Comparison of ENCODE assay signal across 13 cellular contexts in the genomic region with DNA sequence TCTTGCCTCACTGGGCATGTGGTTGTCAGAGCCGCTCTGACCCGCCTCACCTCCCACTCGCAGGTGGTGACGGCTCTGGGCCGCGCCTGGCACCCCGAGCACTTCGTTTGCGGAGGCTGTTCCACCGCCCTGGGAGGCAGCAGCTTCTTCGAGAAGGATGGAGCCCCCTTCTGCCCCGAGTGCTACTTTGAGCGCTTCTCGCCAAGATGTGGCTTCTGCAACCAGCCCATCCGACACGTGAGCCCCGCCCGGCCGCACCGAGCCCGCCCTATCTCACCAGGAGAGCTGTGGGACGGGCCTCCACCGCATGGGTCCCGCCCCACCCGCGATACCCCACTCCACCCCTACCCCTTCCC. TPM values are rescaled to one million over a fixed set of nuclear protein-coding genes. Genes with fewer than 3 reads are reported as not detected.
DNase-seq lines count a peak whose midpoint lies in the region; ATAC-seq, FAIRE-seq and TF ChIP-seq lines count a peak whose summit lies in the region.
"Had no signal": no experiment of that assay in that cellular context is flagged by ENCODE, and none has a peak within 500 bp of the region (broad histone marks: within the 10 kb centered on the region; RNA-seq: fewer than 3 reads in every experiment).

No MANE protein-coding gene starts in this region.

- H3K27me3 ChIP-seq in lower lobe of right lung (ENCODE audit: low read depth): no peaks in the 10 kb centered on the region
- no peaks in the 10 kb centered on the region for H3K27me3 ChIP-seq in thyroid gland
- H3K27me3 ChIP-seq: tibial nerve had no signal

- H3K27ac Mint-ChIP-seq in activated naive CD8-positive, alpha-beta T cell treated with anti-CD3 and anti-CD28 coated beads for 36 hours: no peak overlapping the region

- TF ChIP-seq CTCF in lower lobe of right lung (IDR thresholded peaks at IDR 0.05): no peak
- no peak for TF ChIP-seq CTCF in thyroid gland (IDR thresholded peaks at IDR 0.05)

- no peak for FAIRE-seq in urothelium cell line (lab: Jason Lieb, UNC)
- FAIRE-seq: frontal cortex had no signal

- H3K9me3 ChIP-seq in lower lobe of right lung (no peaks in the 10 kb centered on the region), thyroid gland (no peaks in the 10 kb centered on the region)
- H3K9me3 ChIP-seq: tibial nerve had no signal

- H3K4me3 Mint-ChIP-seq in activated T-cell treated with anti-CD3 and anti-CD28 coated beads, Interleukin-2, amount 50 U/mL, for 4 hours: peak overlapping the region; percentile 79
- H3K4me3 Mint-ChIP-seq in activated naive CD8-positive, alpha-beta T cell treated with anti-CD3 and anti-CD28 coated beads for 36 hours: peak overlapping the region; percentile 75

- WGBS in thyroid gland, 2 donors: 55 to 57% methylated on average over 18 to 25 of the region's 26 CpGs

- peaks cover 20% of the 10 kb centered on the region for H3K4me1 Mint-ChIP-seq in activated T-cell treated with anti-CD3 and anti-CD28 coated beads, Interleukin-2, amount 50 U/mL, for 4 hours (ENCODE audit: low read depth)
- H3K4me1 Mint-ChIP-seq in activated naive CD8-positive, alpha-beta T cell treated with anti-CD3 and anti-CD28 coated beads for 36 hours: peaks cover 18% of the 10 kb centered on the region

- no peak for TF ChIP-seq POLR2A in thyroid gland (IDR thresholded peaks at IDR 0.05)

- H3K36me3 ChIP-seq in lower lobe of right lung: peaks cover 38% of the 10 kb centered on the region
- peaks cover 0 to 2% of the 10 kb centered on the region in 2 donors for H3K36me3 ChIP-seq in thyroid gland

- no peak for ATAC-seq in activated T-cell treated with anti-CD3 and anti-CD28 coated beads, Interleukin-2, amount 50 U/mL, for 4 hours
- peak; percentile 1 to 6 for ATAC-seq in lower lobe of right lung
- ATAC-seq in HG03521 (IDR thresholded peaks at IDR 0.05; ENCODE audit: unreplicated experiment): no peak

- no peaks in the 10 kb centered on the region for H3K9me3 Mint-ChIP-seq in activated T-cell treated with anti-CD3 and anti-CD28 coated beads, Interleukin-2, amount 50 U/mL, for 4 hours
- H3K9me3 Mint-ChIP-seq in activated naive CD8-positive, alpha-beta T cell treated with anti-CD3 and anti-CD28 coated beads for 36 hours: no peaks in the 10 kb centered on the region

- H3K27ac ChIP-seq in lower lobe of right lung: peak overlapping the region; percentile 84
- H3K27ac ChIP-seq in thyroid gland: peak overlapping the region; percentile 56 to 95 (median 84)

- peaks cover 43% of the 10 kb centered on the region for H3K4me1 ChIP-seq in lower lobe of right lung
- peaks cover 7 to 35% of the 10 kb centered on the region in 2 donors for H3K4me1 ChIP-seq in thyroid gland

- peaks cover 12% of the 10 kb centered on the region for H3K27me3 Mint-ChIP-seq in activated T-cell treated with anti-CD3 and anti-CD28 coated beads, Interleukin-2, amount 50 U/mL, for 4 hours (ENCODE audit: low read depth)
- H3K27me3 Mint-ChIP-seq in activated naive CD8-positive, alpha-beta T cell treated with anti-CD3 and anti-CD28 coated beads for 36 hours: peaks cover 26% of the 10 kb centered on the region

- H3K36me3 Mint-ChIP-seq in activated T-cell treated with anti-CD3 and anti-CD28 coated beads, Interleukin-2, amount 50 U/mL, for 4 hours (ENCODE audit: insufficient read depth): no peaks in the 10 kb centered on the region
- no peaks in the 10 kb centered on the region for H3K36me3 Mint-ChIP-seq in activated naive CD8-positive, alpha-beta T cell treated with anti-CD3 and anti-CD28 coated beads for 36 hours

- intact Hi-C loops in lower lobe of right lung (cut with DNase I) (no loop called here), thyroid gland (cut with DNase I) (no loop called here)

- H3K4me3 ChIP-seq in lower lobe of right lung (peak overlapping the region; percentile 63), thyroid gland (replicated peaks in 1 of 3) (peak overlapping the region in 2 of 3 donors; percentile 11 to 52)

- no peak for DNase-seq in activated T-cell treated with anti-CD3 and anti-CD28 coated beads, Interleukin-2, amount 50 U/mL, for 4 hours
- no peak for DNase-seq in activated T-cell treated with anti-CD3 and anti-CD28 coated beads for 4 hours
- DNase-seq in activated naive CD8-positive, alpha-beta T cell treated with anti-CD3 and anti-CD28 coated beads for 36 hours: no peak
- DNase-seq in lower lobe of right lung: peak; percentile 75
- DNase-seq in thyroid gland: peak; percentile 55 to 61
- DNase-seq in urothelium cell line (ENCODE audit: low spot score): no peak
- no peak for DNase-seq in foreskin melanocyte
- DNase-seq: activated CD8-positive, alpha-beta memory T cell treated with anti-CD3 and anti-CD28 coated beads for 24 hours; KG1; NCI-H345 had no signal

RNA-seq across cellular contexts. Expression of gene TGFB1I1, which starts 4.0 kb away (rescaled TPM):
- total RNA-seq in activated T-cell treated with anti-CD3 and anti-CD28 coated beads, Interleukin-2, amount 50 U/mL, for 4 hours: under 1 TPM in 2 of 3 donors, not detected in 1; 0.30 to 0.34 TPM
- under 1 TPM; 0.32 to 0.49 TPM for total RNA-seq in activated naive CD8-positive, alpha-beta T cell treated with anti-CD3 and anti-CD28 coated beads for 36 hours
- total RNA-seq in lower lobe of right lung (32.5 TPM), thyroid gland (10 to 100 TPM; 11.0 to 23.5 (median 20.0) TPM)

RNA-seq across cellular contexts. Expression of gene SLC5A2, which starts 7.0 kb away (rescaled TPM):
- total RNA-seq in activated T-cell treated with anti-CD3 and anti-CD28 coated beads, Interleukin-2, amount 50 U/mL, for 4 hours: not detected
- total RNA-seq in activated naive CD8-positive, alpha-beta T cell treated with anti-CD3 and anti-CD28 coated beads for 36 hours: under 1 TPM in 1 of 2 experiments, not detected in 1; 0.08 TPM
- total RNA-seq in lower lobe of right lung (2.0 TPM), thyroid gland (under 1 TPM in 1 of 4 donors, not detected in 3; 0.33 TPM)
- total RNA-seq: tibial nerve had no signal

RNA-seq across cellular contexts. Expression of gene ARMC5, which starts 16.6 kb away (rescaled TPM):
- total RNA-seq in activated T-cell treated with anti-CD3 and anti-CD28 coated beads, Interleukin-2, amount 50 U/mL, for 4 hours: 10 to 100 TPM; 18.4 to 18.9 (median 18.7) TPM
- 10 to 100 TPM; 13.7 to 14.3 TPM for total RNA-seq in activated naive CD8-positive, alpha-beta T cell treated with anti-CD3 and anti-CD28 coated beads for 36 hours
- 9.6 TPM for total RNA-seq in lower lobe of right lung
- total RNA-seq in thyroid gland: 10 to 100 TPM; 13.2 to 18.0 (median 15.3) TPM

RNA-seq across cellular contexts. Expression of gene RUSF1, which starts 32.3 kb away (rescaled TPM):
- 10 to 100 TPM; 43.9 to 49.1 (median 45.9) TPM for total RNA-seq in activated T-cell treated with anti-CD3 and anti-CD28 coated beads, Interleukin-2, amount 50 U/mL, for 4 hours
- total RNA-seq in activated naive CD8-positive, alpha-beta T cell treated with anti-CD3 and anti-CD28 coated beads for 36 hours: 10 to 100 TPM; 36.6 to 37.4 TPM
- 54.9 TPM for total RNA-seq in lower lobe of right lung
- 100 to 1,000 TPM in 3 of 4 donors, 10 to 100 TPM in 1; 77.8 to 136 (median 129) TPM for total RNA-seq in thyroid gland

RNA-seq across cellular contexts. Expression of gene ZNF843, which starts 33.3 kb away (rescaled TPM):
- total RNA-seq in activated T-cell treated with anti-CD3 and anti-CD28 coated beads, Interleukin-2, amount 50 U/mL, for 4 hours: under 1 TPM in 2 of 3 donors, not detected in 1; 0.16 to 0.27 TPM
- total RNA-seq in activated naive CD8-positive, alpha-beta T cell treated with anti-CD3 and anti-CD28 coated beads for 36 hours: under 1 TPM in 1 of 2 experiments, not detected in 1; 0.12 TPM
- total RNA-seq in lower lobe of right lung (0.89 TPM), thyroid gland (1 to 10 TPM in 3 of 4 donors, under 1 TPM in 1; 0.40 to 1.8 (median 1.5) TPM)

Comparison
In these comparisons a context has a peak if more than half of its experiments do, and no peak if none do; other contexts are left out.
1. ATAC-seq: peak in lower lobe of right lung (2 of 2); none in activated T-cell treated with anti-CD3 and anti-CD28 coated beads, Interleukin-2, amount 50 U/mL, for 4 hours (0 of 2) and HG03521 (single experiment).
2. DNase-seq: peak in lower lobe of right lung (single experiment) and thyroid gland (2 of 2); none in activated T-cell treated with anti-CD3 and anti-CD28 coated beads, Interleukin-2, amount 50 U/mL, for 4 hours (single experiment), activated T-cell treated with anti-CD3 and anti-CD28 coated beads for 4 hours (single experiment), activated naive CD8-positive, alpha-beta T cell treated with anti-CD3 and anti-CD28 coated beads for 36 hours (single experiment), urothelium cell line (single experiment) and foreskin melanocyte (single experiment).
3. RNA of gene TGFB1I1, which starts 4.0 kb away (total RNA-seq): 32.5 TPM in lower lobe of right lung (single experiment) and 11.0 to 23.5 TPM in thyroid gland; 0.32 to 0.49 TPM in activated naive CD8-positive, alpha-beta T cell treated with anti-CD3 and anti-CD28 coated beads for 36 hours and 0.30 to 0.34 TPM in activated T-cell treated with anti-CD3 and anti-CD28 coated beads, Interleukin-2, amount 50 U/mL, for 4 hours; every median in the first group is over 4 times any median in the second.